19 cellular contexts compared by ENCODE assay signal in the genomic region with DNA sequence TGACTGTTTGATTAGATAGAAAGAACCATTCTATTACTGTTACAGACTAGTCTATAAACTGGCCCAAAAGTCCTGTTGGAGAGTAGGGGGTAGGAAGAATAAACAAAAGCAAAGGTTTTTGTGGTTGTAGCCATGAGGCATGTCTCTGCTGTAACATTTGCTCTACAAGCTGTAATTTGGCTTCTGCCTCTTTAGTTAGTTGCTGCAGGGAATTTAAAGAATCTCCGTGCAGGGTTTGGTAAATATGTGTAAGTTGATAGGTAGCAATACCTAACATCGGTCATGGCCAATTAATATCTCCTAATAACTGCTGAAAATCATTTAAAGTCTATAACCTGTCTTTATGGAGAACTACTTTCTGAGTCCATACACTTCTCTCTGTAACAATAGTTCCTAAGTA. TPM values are rescaled to one million over a fixed set of nuclear protein-coding genes. Genes with fewer than 3 reads are reported as not detected.
"Had no signal": no experiment of that assay in that cellular context is flagged by ENCODE, and none has a peak within 500 bp of the region (broad histone marks: within the 10 kb centered on the region; RNA-seq: fewer than 3 reads in every experiment).

No MANE protein-coding gene starts in this region.

- H3K4me3 ChIP-seq: adrenal gland, cardiac muscle cell, dorsolateral prefrontal cortex, mucosa of descending colon, right atrium auricular region had no signal

- H3K36me3 ChIP-seq: adrenal gland, cardiac muscle cell, right atrium auricular region, WERI-Rb-1 had no signal

- FAIRE-seq: small intestine had no signal

- H3K9me3 ChIP-seq: adrenal gland, right atrium auricular region had no signal

- DNase-seq: activated CD4-positive, alpha-beta memory T cell treated with anti-CD3 and anti-CD28 coated beads for 36 hours; activated CD4-positive, alpha-beta T cell treated with anti-CD3 and anti-CD28 coated beads for 36 hours; activated CD8-positive, alpha-beta memory T cell treated with anti-CD3 and anti-CD28 coated beads, Interleukin-2, amount 10 ng/mL, durations not matched to agents 7 days and 5 days; activated naive CD4-positive, alpha-beta T cell treated with anti-CD3 and anti-CD28 coated beads, Interleukin-2, amount 50 U/mL, for 16 hours; activated T-cell treated with anti-CD3 and anti-CD28 coated beads, Interleukin-2, amount 50 U/mL, for 1 hour; dorsolateral prefrontal cortex; mucosa of descending colon; naive thymus-derived CD4-positive, alpha-beta T cell; nucleus accumbens; small intestine; stimulated activated naive CD8-positive, alpha-beta T cell treated with anti-CD3 and anti-CD28 coated beads, Interleukin-15, Interleukin-2, amounts not matched to agents 100 U/mL and 50 U/mL, for 24 hours; WERI-Rb-1 had no signal

- ATAC-seq: activated CD4-positive, alpha-beta T cell treated with anti-CD3 and anti-CD28 coated beads for 36 hours; activated CD8-positive, alpha-beta memory T cell treated with anti-CD3 and anti-CD28 coated beads, Interleukin-2, amount 10 ng/mL, durations not matched to agents 7 days and 5 days; mucosa of descending colon; naive thymus-derived CD4-positive, alpha-beta T cell; stimulated activated naive CD8-positive, alpha-beta T cell treated with anti-CD3 and anti-CD28 coated beads, Interleukin-15, Interleukin-2, amounts not matched to agents 100 U/mL and 50 U/mL, for 24 hours had no signal

- H3K27ac ChIP-seq: adrenal gland, cardiac muscle cell, WERI-Rb-1 had no signal

- H3K27me3 ChIP-seq: adrenal gland, cardiac muscle cell, dorsolateral prefrontal cortex, right atrium auricular region had no signal

RNA-seq across cellular contexts. Expression of a gene that starts 13.0 kb away (rescaled TPM):
- total RNA-seq: activated CD4-positive, alpha-beta memory T cell treated with anti-CD3 and anti-CD28 coated beads for 36 hours; activated CD4-positive, alpha-beta T cell treated with anti-CD3 and anti-CD28 coated beads for 36 hours; activated CD8-positive, alpha-beta memory T cell treated with anti-CD3 and anti-CD28 coated beads, Interleukin-2, amount 10 ng/mL, durations not matched to agents 7 days and 5 days; cardiac muscle cell; progenitor cell of endocrine pancreas; T-helper 1 cell treated with Interleukin-12 subunit alpha and Interleukin-12 subunit beta and Interleukin-4 antibody, amounts not matched to agents 30 ng/mL and 1 ng/mL, for 36 hours had no signal
- polyA plus RNA-seq: cardiac muscle cell; keratinocyte; naive thymus-derived CD4-positive, alpha-beta T cell had no signal

RNA-seq across cellular contexts. Expression of a gene that starts 46.9 kb away (rescaled TPM):
- total RNA-seq: activated CD4-positive, alpha-beta memory T cell treated with anti-CD3 and anti-CD28 coated beads for 36 hours; activated CD4-positive, alpha-beta T cell treated with anti-CD3 and anti-CD28 coated beads for 36 hours; activated CD8-positive, alpha-beta memory T cell treated with anti-CD3 and anti-CD28 coated beads, Interleukin-2, amount 10 ng/mL, durations not matched to agents 7 days and 5 days; cardiac muscle cell; lung microvascular endothelial cell; progenitor cell of endocrine pancreas; T-helper 1 cell treated with Interleukin-12 subunit alpha and Interleukin-12 subunit beta and Interleukin-4 antibody, amounts not matched to agents 30 ng/mL and 1 ng/mL, for 36 hours had no signal
- polyA plus RNA-seq: cardiac muscle cell; naive thymus-derived CD4-positive, alpha-beta T cell had no signal

RNA-seq across cellular contexts. Expression of a gene that starts 56.2 kb away (rescaled TPM):
- total RNA-seq: activated CD4-positive, alpha-beta memory T cell treated with anti-CD3 and anti-CD28 coated beads for 36 hours; activated CD4-positive, alpha-beta T cell treated with anti-CD3 and anti-CD28 coated beads for 36 hours; activated CD8-positive, alpha-beta memory T cell treated with anti-CD3 and anti-CD28 coated beads, Interleukin-2, amount 10 ng/mL, durations not matched to agents 7 days and 5 days; cardiac muscle cell; lung microvascular endothelial cell; progenitor cell of endocrine pancreas; T-helper 1 cell treated with Interleukin-12 subunit alpha and Interleukin-12 subunit beta and Interleukin-4 antibody, amounts not matched to agents 30 ng/mL and 1 ng/mL, for 36 hours had no signal
- polyA plus RNA-seq: cardiac muscle cell had no signal
